In the genomic region with DNA sequence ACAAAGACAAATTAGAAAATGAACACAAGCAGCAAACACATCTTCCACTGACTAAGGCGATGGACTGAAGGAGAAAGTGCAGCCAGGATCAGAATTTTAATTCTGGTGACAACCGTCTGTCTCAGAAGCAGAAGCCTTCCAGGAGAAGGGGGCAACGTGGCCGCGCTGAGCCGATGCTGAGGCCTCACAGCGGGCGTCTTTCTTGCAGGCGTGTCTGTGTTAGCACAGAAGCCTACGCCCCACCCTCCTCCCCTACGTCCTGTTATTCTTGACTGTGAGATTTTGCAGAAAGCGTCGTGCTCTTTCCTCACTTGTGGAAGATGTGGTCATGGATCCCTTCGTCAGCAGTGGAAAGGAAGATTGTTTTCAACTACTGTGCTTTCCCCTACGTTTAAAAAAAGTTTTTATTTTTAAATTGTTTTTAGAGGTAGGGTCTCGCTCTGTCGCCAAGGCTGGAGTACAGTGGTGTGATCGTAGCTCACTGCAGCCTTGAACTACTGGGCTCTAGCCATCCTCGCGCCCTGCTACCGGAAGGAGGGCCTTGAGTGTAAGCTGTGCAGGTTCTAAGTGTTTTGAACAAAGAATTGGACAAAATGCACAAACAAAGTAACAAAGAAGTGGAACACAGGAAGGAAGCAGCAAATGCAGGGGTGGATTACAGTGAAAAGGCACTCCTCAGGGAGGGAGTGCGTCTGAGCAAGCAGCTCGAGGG, we compare ENCODE assay signal across 26 cellular contexts.
DNase-seq lines count a peak whose midpoint lies in the region; ATAC-seq, FAIRE-seq and TF ChIP-seq lines count a peak whose summit lies in the region.
"Had no signal": no experiment of that assay in that cellular context is flagged by ENCODE, and none has a peak within 500 bp of the region (broad histone marks: within the 10 kb centered on the region; RNA-seq: fewer than 3 reads in every experiment).

No MANE protein-coding gene starts in this region.

- TF ChIP-seq CTCF in kidney (IDR thresholded peaks at IDR 0.05; ENCODE audit: borderline replicate concordance, extremely low read depth, insufficient read depth) (no peak), brain microvascular endothelial cell (IDR thresholded peaks at IDR 0.05; ENCODE audit: low read depth, low read length, missing control alignments) (no peak)

- peak; percentile 14 for DNase-seq in NCI-H774 (lab: John Stamatoyannopoulos, UW)
- DNase-seq in kidney: peak; percentile 18
- DNase-seq in D341Med (ENCODE audit: low spot score): no peak
- no peak for DNase-seq in putamen (ENCODE audit: low spot score)
- no peak for DNase-seq in brain microvascular endothelial cell
- DNase-seq: ACHN; activated naive CD4-positive, alpha-beta T cell treated with anti-CD3 and anti-CD28 coated beads, Interleukin-2, amount 50 U/mL, for 16 hours; Caco-2; dorsolateral prefrontal cortex; head of caudate nucleus; mesenchymal stem cell; NCI-H1436; NCI-H2171 treated with DMSO at 0.1 percent for 48 hours; stimulated activated CD4-positive, alpha-beta T cell treated with anti-CD3 and anti-CD28 coated beads, Interleukin-12 subunit alpha, Interleukin-12 subunit beta, amount 100 ng/mL, for 4 hours; stimulated activated naive CD4-positive, alpha-beta T cell treated with Interleukin-2 at 50 U/mL for 16 hours; uterus had no signal

- H3K27me3 ChIP-seq in BLaER1 (no peaks in the 10 kb centered on the region), brain microvascular endothelial cell (replicated peaks) (no peaks in the 10 kb centered on the region)
- H3K27me3 ChIP-seq: right atrium auricular region, uterus had no signal

- peak overlapping the region; percentile 28; the same call in 1 of the 2 replicates for H3K4me2 ChIP-seq in BLaER1
- H3K4me2 ChIP-seq: KMS-11 had no signal

- H4K20me1 ChIP-seq in BLaER1: no peaks in the 10 kb centered on the region

- in situ Hi-C loops in brain microvascular endothelial cell (cut with HindIII; ENCODE audit: low pct_ligation_motif_present, low sequenced_read_pairs): no loop called here

- intact Hi-C loops in kidney (cut with DNase I): no loop called here

- H3K36me3 ChIP-seq in BLaER1 (no peaks in the 10 kb centered on the region), ES-I3 (ENCODE audit: insufficient read depth, low read length) (no peaks in the 10 kb centered on the region), kidney (ENCODE audit: control insufficient read depth in 1 of 2, insufficient read depth in 2 of 2, low read length in 2 of 2) (no peaks in the 10 kb centered on the region), brain microvascular endothelial cell (replicated peaks) (no peaks in the 10 kb centered on the region)
- H3K36me3 ChIP-seq: right atrium auricular region, thoracic aorta, uterus had no signal

- H3K4me1 ChIP-seq in BLaER1: peaks cover 21% of the 10 kb centered on the region
- H3K4me1 ChIP-seq in ES-I3 (ENCODE audit: insufficient read depth, low read length): peaks cover 6% of the 10 kb centered on the region; the same call in 1 of the 2 replicates
- no peaks in the 10 kb centered on the region for H3K4me1 ChIP-seq in kidney (ENCODE audit: control insufficient read depth in 1 of 2, insufficient read depth in 1 of 2, low read depth in 1 of 2, low read length in 2 of 2)
- H3K4me1 ChIP-seq: Caco-2, right atrium auricular region, uterus had no signal

- FAIRE-seq in kidney (lab: Jason Lieb, UNC): no peak
- FAIRE-seq: astrocyte, HTR-8/SVneo had no signal

- no peak overlapping the region for H3K27ac ChIP-seq in BLaER1
- no peak overlapping the region for H3K27ac ChIP-seq in kidney (ENCODE audit: low read depth in 2 of 2, low read length in 2 of 2)
- H3K27ac ChIP-seq in brain microvascular endothelial cell: no peak overlapping the region
- H3K27ac ChIP-seq: dorsolateral prefrontal cortex, epithelial cell of prostate, KMS-11, right atrium auricular region, thoracic aorta, uterus had no signal

- no peaks in the 10 kb centered on the region for H3K9me3 ChIP-seq in BLaER1
- H3K9me3 ChIP-seq in ES-I3 (ENCODE audit: control insufficient read depth, insufficient read depth, low read length): no peaks in the 10 kb centered on the region
- no peaks in the 10 kb centered on the region for H3K9me3 ChIP-seq in kidney (ENCODE audit: control insufficient read depth in 1 of 2, low read length in 2 of 2)
- H3K9me3 ChIP-seq: Caco-2, right atrium auricular region, thoracic aorta, uterus had no signal

- ATAC-seq in GM21367 (IDR thresholded peaks at IDR 0.05; ENCODE audit: unreplicated experiment): no peak
- ATAC-seq: left lobe of liver had no signal

- H3K9ac ChIP-seq in BLaER1: no peak overlapping the region
- H3K9ac ChIP-seq in ES-I3 (ENCODE audit: low read depth, low read length): peak overlapping the region; percentile 37; the same call in 1 of the 2 replicates
- no peak overlapping the region for H3K9ac ChIP-seq in kidney (ENCODE audit: low read length in 2 of 2)
- H3K9ac ChIP-seq: KMS-11 had no signal

- H3K4me3 ChIP-seq in BLaER1 (no peak overlapping the region), kidney (ENCODE audit: low read length in 2 of 2) (no peak overlapping the region), brain microvascular endothelial cell (ENCODE audit: low read depth, low read length) (no peak overlapping the region)
- H3K4me3 ChIP-seq: dorsolateral prefrontal cortex, right atrium auricular region, thoracic aorta, uterus had no signal

Comparison
In these comparisons a context has a peak if more than half of its experiments do, and no peak if none do; other contexts are left out.
1. DNase-seq: peak in NCI-H774 (single experiment) and kidney (single experiment); none in D341Med (single experiment), putamen (single experiment) and brain microvascular endothelial cell (single experiment).